ENCODE assay signal across 14 cellular contexts in the genomic region with DNA sequence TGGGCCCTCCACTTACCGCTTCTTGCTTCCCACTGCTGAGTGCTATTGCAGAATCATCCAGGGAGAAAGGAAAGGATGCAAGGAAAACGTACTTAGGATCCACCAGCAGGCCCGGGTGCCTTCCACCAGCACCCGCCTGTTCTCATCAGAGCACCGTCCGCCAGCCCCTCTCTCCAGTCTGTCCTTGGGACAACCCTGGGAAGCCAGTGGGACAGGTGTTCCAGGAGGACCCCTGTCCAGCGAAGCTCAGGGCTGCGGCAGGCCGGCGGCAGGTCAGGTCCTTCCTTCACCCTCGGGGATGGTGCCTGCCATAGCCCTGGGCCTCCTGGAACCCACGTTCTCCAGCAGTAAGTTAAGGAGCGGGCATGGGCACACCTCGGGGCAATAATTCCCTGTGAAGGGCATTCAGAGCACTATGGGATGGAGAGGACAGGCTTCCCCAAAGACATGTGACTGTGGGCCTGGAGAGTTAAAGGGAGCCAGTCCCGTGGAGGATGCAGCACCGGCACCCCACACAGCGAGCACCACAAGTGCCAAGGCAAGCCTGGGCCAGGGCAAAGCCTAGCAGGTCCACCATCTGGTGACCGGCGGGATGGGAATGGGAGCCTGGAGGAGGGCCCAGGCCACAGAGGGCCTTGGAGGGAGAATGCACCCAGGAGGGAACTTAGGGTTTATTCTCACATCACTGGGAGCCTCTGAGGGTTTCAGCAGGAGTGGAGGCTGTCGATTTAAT.
DNase-seq lines count a peak whose midpoint lies in the region; ATAC-seq lines count a peak whose summit lies in the region.
"Had no signal": no experiment of that assay in that cellular context is flagged by ENCODE, and none has a peak within 500 bp of the region (broad histone marks: within the 10 kb centered on the region; RNA-seq: fewer than 3 reads in every experiment).

No MANE protein-coding gene starts in this region.

- intact Hi-C loops in Right ventricle myocardium superior (cut with DNase I) = no loop called here
- intact Hi-C loops in cardiac septum (cut with DNase I) = no loop called here

- no peaks in the 10 kb centered on the region for H3K79me1 ChIP-seq in neuronal stem cell (ENCODE audit: low read depth, low read length)

- no peak overlapping the region for H4K91ac ChIP-seq in neuronal stem cell (ENCODE audit: low read depth, low read length, poor library complexity)

- DNase-seq in Right ventricle myocardium superior = peak; percentile 37
- DNase-seq in cardiac septum (ENCODE audit: low spot score) = no peak
- no peak for DNase-seq in neuronal stem cell (ENCODE audit: low spot score)
- no peak for DNase-seq in NCI-H446 treated with DMSO at 0.1 percent for 48 hours (lab: John Stamatoyannopoulos, UW)
- no peak for DNase-seq in COLO668 (lab: John Stamatoyannopoulos, UW; ENCODE audit: unreplicated experiment)
- DNase-seq in hepatic stellate cell (ENCODE audit: low spot score) = no peak
- DNase-seq: 8988T; CD4-positive, alpha-beta T cell; DMS79; GDM1; GM23248 had no signal

- H3K36me3 ChIP-seq in BLaER1 treated with 17β-estradiol and CSF1 and Interleukin-3, amounts not matched to agents 10 nM and 100 nM = no peaks in the 10 kb centered on the region
- H3K36me3 ChIP-seq in neuronal stem cell (replicated peaks in 1 of 2; ENCODE audit: control insufficient read depth in 2 of 2, insufficient read depth in 2 of 2, low read length in 2 of 2) = no peaks in the 10 kb centered on the region
- H3K36me3 ChIP-seq: HAP-1 had no signal

- peaks cover 25 to 58% (median 55%) of the 10 kb centered on the region in 10 experiments for H3K4me1 ChIP-seq in BLaER1 treated with 17β-estradiol and CSF1 and Interleukin-3, amounts not matched to agents 10 nM and 100 nM
- peaks cover 4 to 6% of the 10 kb centered on the region in 2 donors for H3K4me1 ChIP-seq in neuronal stem cell (ENCODE audit: control insufficient read depth in 2 of 2, insufficient read depth in 1 of 2, low read depth in 1 of 2, low read length in 2 of 2)
- H3K4me1 ChIP-seq: HAP-1 had no signal

- no peak overlapping the region for H3K14ac ChIP-seq in neuronal stem cell (ENCODE audit: low read length)

- no peak overlapping the region for H4K8ac ChIP-seq in neuronal stem cell (ENCODE audit: low read depth, low read length)

- no peak overlapping the region for H2BK15ac ChIP-seq in neuronal stem cell (ENCODE audit: low read length)

- no peak overlapping the region for H2BK120ac ChIP-seq in neuronal stem cell (ENCODE audit: low read depth, low read length)

- no peak for ATAC-seq in Right ventricle myocardium superior (ENCODE audit: poor library complexity)

- no peak overlapping the region for H2AFZ ChIP-seq in neuronal stem cell (ENCODE audit: low read length)
- H2AFZ ChIP-seq: GM23248 had no signal

- H3K4me2 ChIP-seq in BLaER1 treated with 17β-estradiol and CSF1 and Interleukin-3, amounts not matched to agents 10 nM and 100 nM = peak overlapping the region in 9 of 11 experiments; percentile 71 to 94 (median 81); a peak in 19 of 22 replicates
- no peak overlapping the region for H3K4me2 ChIP-seq in neuronal stem cell (ENCODE audit: insufficient read depth, low read length, poor library complexity, severe bottlenecking)

- peak overlapping the region in 2 of 11 experiments; percentile 29 to 31; a peak in 3 of 22 replicates for H3K27ac ChIP-seq in BLaER1 treated with 17β-estradiol and CSF1 and Interleukin-3, amounts not matched to agents 10 nM and 100 nM
- H3K27ac ChIP-seq in neuronal stem cell (replicated peaks; ENCODE audit: low read length) = no peak overlapping the region
- H3K27ac ChIP-seq: C4-2B, GM23248 had no signal

- no peak overlapping the region for H2BK12ac ChIP-seq in neuronal stem cell (ENCODE audit: low read length)

- peak overlapping the region in 2 of 11 experiments; percentile 0 to 27; a peak in 2 of 22 replicates for H3K9ac ChIP-seq in BLaER1 treated with 17β-estradiol and CSF1 and Interleukin-3, amounts not matched to agents 10 nM and 100 nM
- H3K9ac ChIP-seq in neuronal stem cell (ENCODE audit: low read depth, low read length, poor library complexity) = no peak overlapping the region
- H3K9ac ChIP-seq: GM23248 had no signal

- H3K23ac ChIP-seq in neuronal stem cell (ENCODE audit: low read depth, low read length, poor library complexity) = no peak overlapping the region

- H2AK5ac ChIP-seq in neuronal stem cell (ENCODE audit: low read depth, low read length) = no peak overlapping the region

- H3K4me3 ChIP-seq in BLaER1 treated with 17β-estradiol and CSF1 and Interleukin-3, amounts not matched to agents 10 nM and 100 nM = no peak overlapping the region
- H3K4me3 ChIP-seq in neuronal stem cell (ENCODE audit: low read length in 2 of 2) = no peak overlapping the region
- H3K4me3 ChIP-seq: GM23248, HAP-1 had no signal

- no CpG with 5 or more reads among the region's 20 CpGs for WGBS in neuronal stem cell (ENCODE audit: extremely low coverage in 2 of 2, insufficient read length in 2 of 2, insufficient replicate concordance in 1 of 2), 2 donors

- H3K27me3 ChIP-seq in BLaER1 treated with 17β-estradiol and CSF1 and Interleukin-3, amounts not matched to agents 10 nM and 100 nM = no peaks in the 10 kb centered on the region
- no peaks in the 10 kb centered on the region for H3K27me3 ChIP-seq in neuronal stem cell (ENCODE audit: control insufficient read depth in 3 of 3, insufficient read depth in 3 of 3, low read depth in 1 of 3, low read length in 3 of 3)

- H2BK5ac ChIP-seq in neuronal stem cell (ENCODE audit: low read length) = no peak overlapping the region

- no peaks in the 10 kb centered on the region for H3K9me3 ChIP-seq in BLaER1 treated with 17β-estradiol and CSF1 and Interleukin-3, amounts not matched to agents 10 nM and 100 nM (replicated peaks in 1 of 11)
- peaks cover 3 to 4% of the 10 kb centered on the region in 2 donors for H3K9me3 ChIP-seq in neuronal stem cell (replicated peaks in 1 of 2; ENCODE audit: control insufficient read depth in 2 of 2, insufficient read depth in 1 of 2, low read depth in 1 of 2, low read length in 2 of 2)
- H3K9me3 ChIP-seq: HAP-1 had no signal

- H3K4ac ChIP-seq in neuronal stem cell (ENCODE audit: low read length) = no peak overlapping the region

- H4K20me1 ChIP-seq in BLaER1 treated with 17β-estradiol and CSF1 and Interleukin-3, amounts not matched to agents 10 nM and 100 nM = no peaks in the 10 kb centered on the region

- H3K18ac ChIP-seq in neuronal stem cell (ENCODE audit: low read length) = peak overlapping the region; percentile 72
